ENCODE assay signal across 11 cellular contexts in the genomic region with DNA sequence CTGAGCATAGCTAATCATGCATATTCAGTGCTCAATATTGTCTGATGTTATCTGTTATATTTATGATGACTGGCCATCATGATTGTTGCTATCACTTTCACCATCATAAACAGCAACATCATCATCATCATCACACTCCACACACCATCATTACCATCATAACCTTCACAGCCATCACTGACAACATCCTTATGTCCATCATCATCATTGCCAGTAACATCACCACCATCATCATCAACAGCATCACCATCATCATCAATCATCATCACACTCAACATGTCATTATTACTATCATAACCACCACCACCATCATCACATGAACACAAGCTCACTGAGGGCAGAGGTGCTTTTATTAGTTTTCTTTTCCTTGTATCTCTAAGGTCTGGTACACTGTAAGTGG.
"Had no signal": no experiment of that assay in that cellular context is flagged by ENCODE, and none has a peak within 500 bp of the region (broad histone marks: within the 10 kb centered on the region; RNA-seq: fewer than 3 reads in every experiment).

No MANE protein-coding gene starts in this region.

- H3K4me3 Mint-ChIP-seq: GM23338, H9, HFFc6 had no signal

- H3K4me1 ChIP-seq: HAP-1 had no signal

- H3K9me3 ChIP-seq: HAP-1 had no signal

- H3K4me1 Mint-ChIP-seq: GM23338, H9 had no signal

- DNase-seq: GM23248, GOT3, H7, H9, HCEC 1CT, HFFc6 had no signal

- H3K27ac ChIP-seq: GM23248 had no signal

- H3K9ac ChIP-seq: GM23248 had no signal

- H3K4me3 ChIP-seq: GM23248, GM23338, HAP-1 had no signal

- H3K4me2 ChIP-seq: GM23338 had no signal

- FAIRE-seq: H1, H54 had no signal

- H3K36me3 ChIP-seq: HAP-1 had no signal

- H3K27ac Mint-ChIP-seq: GM23338, H9, HFFc6 had no signal

- ATAC-seq: GM23338, HCT116 had no signal

- H2AFZ ChIP-seq: GM23248, GM23338 had no signal
